In genomic region chr9:518540-518939, GRCh38 we compare ENCODE assay signal across 19 cellular contexts. TPM values are rescaled to one million over a fixed set of nuclear protein-coding genes. Genes with fewer than 3 reads are reported as not detected.
DNase-seq lines count a peak whose midpoint lies in the region; ATAC-seq and TF ChIP-seq lines count a peak whose summit lies in the region.
"Had no signal": no experiment of that assay in that cellular context is flagged by ENCODE, and none has a peak within 500 bp of the region (broad histone marks: within the 10 kb centered on the region; RNA-seq: fewer than 3 reads in every experiment).

No MANE protein-coding gene starts in this region.

- peak overlapping the region; percentile 32 for H3K27ac Mint-ChIP-seq in T-helper 1 cell treated with Interleukin-12 subunit alpha and Interleukin-12 subunit beta and Interleukin-4 antibody, amounts not matched to agents 30 μg/mL and 1 μg/mL, for 36 hours
- H3K27ac Mint-ChIP-seq in nephron progenitor cell = peak overlapping the region; percentile 97
- H3K27ac Mint-ChIP-seq: B cell had no signal

- H3K4me3 ChIP-seq in PC-3 (ENCODE audit: low read length) = no peak overlapping the region
- H3K4me3 ChIP-seq in duodenal mucosa (ENCODE audit: low read depth in 1 of 2, low read length in 2 of 2) = peak overlapping the region; percentile 9 to 34
- H3K4me3 ChIP-seq: GM23248, skin epidermis, thoracic aorta had no signal

- peaks cover 18% of the 10 kb centered on the region for H3K4me1 Mint-ChIP-seq in T-helper 1 cell treated with Interleukin-12 subunit alpha and Interleukin-12 subunit beta and Interleukin-4 antibody, amounts not matched to agents 30 μg/mL and 1 μg/mL, for 36 hours (ENCODE audit: low read depth)
- peaks cover 56% of the 10 kb centered on the region for H3K4me1 Mint-ChIP-seq in nephron progenitor cell
- H3K4me1 Mint-ChIP-seq: B cell had no signal

- H3K79me2 ChIP-seq in PC-3 (ENCODE audit: low read length) = peaks cover 88% of the 10 kb centered on the region

- no peaks in the 10 kb centered on the region for H3F3A ChIP-seq in PC-3 (ENCODE audit: low read length, unreplicated experiment)

- peak overlapping the region; percentile 18 for H3K4me3 Mint-ChIP-seq in T-helper 1 cell treated with Interleukin-12 subunit alpha and Interleukin-12 subunit beta and Interleukin-4 antibody, amounts not matched to agents 30 μg/mL and 1 μg/mL, for 36 hours
- peak overlapping the region; percentile 33 for H3K4me3 Mint-ChIP-seq in nephron progenitor cell
- H3K4me3 Mint-ChIP-seq: B cell had no signal

- H3K27ac ChIP-seq in PC-3 (ENCODE audit: low read length) = no peak overlapping the region
- no peak overlapping the region for H3K27ac ChIP-seq in duodenal mucosa (ENCODE audit: low read depth, low read length)
- H3K27ac ChIP-seq: 22Rv1, GM23248, thoracic aorta had no signal

- no peak for DNase-seq in T-helper 1 cell
- no peak for DNase-seq in PC-3
- no peak for DNase-seq in nephron progenitor cell
- no peak for DNase-seq in activated gamma-delta T cell (lab: John Stamatoyannopoulos, UW)
- DNase-seq in SW480 (ENCODE audit: low spot score) = no peak
- DNase-seq: activated CD8-positive, alpha-beta memory T cell treated with anti-CD3 and anti-CD28 coated beads, Interleukin-2, amount 50 U/mL, for 4 hours; caudate nucleus; GM23248; NCI-H2029; NCI-H510A; posterior cingulate gyrus; Right ventricle myocardium superior had no signal

- CTCF ChIA-PET in PC-3 (lab: Charles Lee) = interaction anchor here (1.1 kb wide), 1 partner anchor 13 kb away, joined by 3 read pairs; no protein-coding TSS in a partner anchor

- no peaks in the 10 kb centered on the region for H3K9me3 Mint-ChIP-seq in T-helper 1 cell treated with Interleukin-12 subunit alpha and Interleukin-12 subunit beta and Interleukin-4 antibody, amounts not matched to agents 30 μg/mL and 1 μg/mL, for 36 hours
- peaks cover 33% of the 10 kb centered on the region for H3K9me3 Mint-ChIP-seq in nephron progenitor cell

- H2AFZ ChIP-seq in PC-3 (ENCODE audit: low read length) = no peak overlapping the region
- H2AFZ ChIP-seq: GM23248 had no signal

- peaks cover 2% of the 10 kb centered on the region for H3K36me3 Mint-ChIP-seq in T-helper 1 cell treated with Interleukin-12 subunit alpha and Interleukin-12 subunit beta and Interleukin-4 antibody, amounts not matched to agents 30 μg/mL and 1 μg/mL, for 36 hours (ENCODE audit: low read depth)
- H3K36me3 Mint-ChIP-seq in nephron progenitor cell (ENCODE audit: low read depth) = peaks cover 62% of the 10 kb centered on the region

- H3K9ac ChIP-seq in PC-3 (ENCODE audit: low read length) (no peak overlapping the region), duodenal mucosa (ENCODE audit: low read depth in 1 of 2, low read length in 2 of 2) (peak overlapping the region; percentile 15 to 42)
- H3K9ac ChIP-seq: GM23248 had no signal

- H3K36me3 ChIP-seq in PC-3 (ENCODE audit: low read depth, low read length) (no peaks in the 10 kb centered on the region), duodenal mucosa (ENCODE audit: control insufficient read depth in 1 of 2, insufficient read depth in 2 of 2, low read length in 2 of 2) (no peaks in the 10 kb centered on the region)
- H3K36me3 ChIP-seq: thoracic aorta had no signal

- peak; percentile 27; the same call in 1 of the 2 replicates for ATAC-seq in PC-3
- no peak for ATAC-seq in HG02610 (IDR thresholded peaks at IDR 0.05; ENCODE audit: unreplicated experiment)

- TF ChIP-seq CTCF in PC-3 (conservative IDR thresholded peaks at IDR 0.05; ENCODE audit: low read depth, low read length) (no peak), nephron progenitor cell (IDR thresholded peaks at IDR 0.05) (no peak)

- POLR2A ChIA-PET in PC-3 (lab: Charles Lee; ENCODE audit: unreplicated experiment) = no interaction called here

- BruUV-seq in PC-3 (replicated peaks; lab: Mats Ljungman, UMichigan) = no TSS peak

- H3K27me3 Mint-ChIP-seq in T-helper 1 cell treated with Interleukin-12 subunit alpha and Interleukin-12 subunit beta and Interleukin-4 antibody, amounts not matched to agents 30 μg/mL and 1 μg/mL, for 36 hours (ENCODE audit: low read depth) = peaks cover 18% of the 10 kb centered on the region
- H3K27me3 Mint-ChIP-seq in nephron progenitor cell (ENCODE audit: low read depth, poor library complexity) = no peaks in the 10 kb centered on the region

- H3K27me3 ChIP-seq in PC-3 (ENCODE audit: low read length) (no peaks in the 10 kb centered on the region), duodenal mucosa (ENCODE audit: control insufficient read depth in 1 of 2, insufficient read depth in 2 of 2, low read length in 2 of 2) (no peaks in the 10 kb centered on the region)

- peaks cover 3% of the 10 kb centered on the region; the same call in 1 of the 2 replicates for H4K20me1 ChIP-seq in PC-3 (ENCODE audit: low read length)

- H3K9me3 ChIP-seq in PC-3 (ENCODE audit: low read length) = no peaks in the 10 kb centered on the region
- no peaks in the 10 kb centered on the region for H3K9me3 ChIP-seq in duodenal mucosa (ENCODE audit: control insufficient read depth in 1 of 2, low read length in 2 of 2)
- H3K9me3 ChIP-seq: thoracic aorta had no signal

- intact Hi-C loops in PC-3 (cut with micrococcal nuclease) = no loop called here

- no peaks in the 10 kb centered on the region for H3K9me2 ChIP-seq in PC-3 (replicated peaks; ENCODE audit: low read length)

- H3K4me1 ChIP-seq in PC-3 (ENCODE audit: insufficient read depth, low read length) (peaks cover 11% of the 10 kb centered on the region), duodenal mucosa (ENCODE audit: control insufficient read depth in 1 of 2, insufficient read depth in 2 of 2, low read length in 2 of 2) (peaks cover 15 to 26% of the 10 kb centered on the region in 2 donors)

- peak overlapping the region; percentile 5; the same call in 1 of the 2 replicates for H3K4me2 ChIP-seq in PC-3 (ENCODE audit: low read length)

RNA-seq across cellular contexts. Expression of gene KANK1, which starts 14.0 kb away (rescaled TPM):
- 14.0 and 18.3 TPM in 2 replicates for total RNA-seq in PC-3 (2014; rRNA removed)
